In the genomic region with DNA sequence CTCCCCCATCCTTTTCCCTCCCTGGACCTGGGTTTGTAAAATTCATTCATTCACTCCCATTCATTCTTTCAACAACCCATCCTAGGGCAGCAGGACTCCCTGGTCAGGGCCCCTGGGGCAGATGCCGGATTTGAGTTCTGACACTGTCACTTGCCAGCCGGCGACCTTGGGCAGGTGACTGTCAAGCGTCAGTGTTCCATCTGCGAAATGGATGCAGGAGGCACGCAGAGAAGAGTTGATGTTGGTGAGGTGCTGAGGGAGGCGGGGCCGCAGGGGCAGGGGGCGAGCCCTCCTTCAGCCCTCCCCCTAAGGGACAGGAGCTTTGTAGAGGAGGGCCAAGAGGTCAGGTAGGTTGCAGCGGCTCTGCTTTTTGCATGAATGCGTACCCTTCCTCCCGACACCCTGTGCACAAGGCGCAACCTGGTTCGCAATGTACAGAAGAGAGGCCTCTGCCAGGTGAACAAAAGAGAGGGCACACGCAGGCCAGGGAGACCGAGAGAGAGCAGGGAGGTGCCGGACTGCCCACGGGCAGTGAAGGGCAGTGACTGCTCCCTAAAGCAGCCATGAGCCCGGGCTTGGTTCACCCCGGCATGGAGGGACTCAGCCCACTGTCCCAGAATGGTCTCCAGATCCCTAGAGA, we compare ENCODE assay signal across 9 cellular contexts.
A peak's percentile ranks its signal among the peaks of the same experiment; 100 is the strongest.
DNase-seq lines count a peak whose midpoint lies in the region; ATAC-seq, FAIRE-seq and TF ChIP-seq lines count a peak whose summit lies in the region.
"Had no signal": no experiment of that assay in that cellular context is flagged by ENCODE, and none has a peak within 500 bp of the region (broad histone marks: within the 10 kb centered on the region; RNA-seq: fewer than 3 reads in every experiment).

No MANE protein-coding gene starts in this region.

- TF ChIP-seq RAD21 in H1 (IDR thresholded peaks at IDR 0.05 in 1 of 2, conservative IDR thresholded peaks at IDR 0.05 in 1 of 2; ENCODE audit: low read depth in 2 of 2, low read length in 2 of 2) = no peak

- H3K4me3 ChIP-seq in H1 (ENCODE audit: extremely low read depth in 1 of 4, insufficient read depth in 2 of 4, low read depth in 3 of 4, low read length in 4 of 4) (peak overlapping the region in 1 of 4 experiments; percentile 55; a peak in 4 of 8 replicates), neural progenitor cell (no peak overlapping the region), mesenchymal stem cell (ENCODE audit: insufficient read depth in 1 of 2, low read depth in 1 of 2, low read length in 2 of 2) (peak overlapping the region in 1 of 2 experiments; percentile 7)

- H4K91ac ChIP-seq in H1 (replicated peaks; ENCODE audit: insufficient read length, low read length) (no peak overlapping the region), mesenchymal stem cell (ENCODE audit: low read length) (no peak overlapping the region)

- H3K27me3 ChIP-seq in H1 (replicated peaks in 1 of 4; ENCODE audit: control insufficient read depth in 3 of 4, extremely low read depth in 1 of 4, insufficient read depth in 3 of 4, low read length in 3 of 4) (peaks cover 0 to 9% (median 5%) of the 10 kb centered on the region in 4 experiments; a peak in 3 of 7 replicates), neural progenitor cell (peaks cover 18% of the 10 kb centered on the region), mesenchymal stem cell (ENCODE audit: control insufficient read depth in 1 of 2, insufficient read depth in 1 of 2, low read length in 2 of 2) (peaks cover 22 to 30% of the 10 kb centered on the region in 2 experiments)

- FAIRE-seq in H1 (lab: Jason Lieb, UNC) (no peak), GM19239 (lab: Jason Lieb, UNC) (no peak)

- H3K4ac ChIP-seq in H1 (replicated peaks; ENCODE audit: insufficient read length, low read depth, low read length) = no peak overlapping the region
- H3K4ac ChIP-seq in mesenchymal stem cell (ENCODE audit: low read depth in 1 of 2, low read length in 2 of 2) = no peak overlapping the region

- no peaks in the 10 kb centered on the region for H3K36me3 ChIP-seq in H1 (ENCODE audit: control insufficient read depth in 2 of 4, insufficient read depth in 4 of 4, low read length in 3 of 4)
- no peaks in the 10 kb centered on the region for H3K36me3 ChIP-seq in neural progenitor cell
- no peaks in the 10 kb centered on the region for H3K36me3 ChIP-seq in mesenchymal stem cell (ENCODE audit: control insufficient read depth in 1 of 2, insufficient read depth in 2 of 2, low read depth in 1 of 2, low read length in 2 of 2)

- H3K56ac ChIP-seq in H1 (replicated peaks; ENCODE audit: insufficient read length, low read depth, low read length) = no peak overlapping the region

- H2AFZ ChIP-seq in H1 (ENCODE audit: low read length) = 0 out of 2 replicates have a peak overlapping the region, but pooled peaks have one; percentile 28
- peak overlapping the region; percentile 67 for H2AFZ ChIP-seq in neural progenitor cell (replicated peaks)
- H2AFZ ChIP-seq in mesenchymal stem cell (ENCODE audit: low read depth, low read length) = no peak overlapping the region

- H3K18ac ChIP-seq in H1 (ENCODE audit: extremely low read depth, low read length) = no peak overlapping the region; the same call in 1 of the 2 replicates
- no peak overlapping the region for H3K18ac ChIP-seq in mesenchymal stem cell (ENCODE audit: low read depth in 1 of 2, low read length in 2 of 2)

- H3K9ac ChIP-seq in H1 (replicated peaks in 1 of 4; ENCODE audit: extremely low read depth in 1 of 4, low read depth in 3 of 4, low read length in 3 of 4) (no peak overlapping the region), neural progenitor cell (no peak overlapping the region), mesenchymal stem cell (ENCODE audit: low read length) (no peak overlapping the region)

- H3F3A ChIP-seq in neural progenitor cell (ENCODE audit: low read depth) = peaks cover 6% of the 10 kb centered on the region

- peaks cover 2% of the 10 kb centered on the region; the same call in 1 of the 2 replicates for H3K23me2 ChIP-seq in H1 (ENCODE audit: low read depth, low read length)

- peak overlapping the region; percentile 72 for H3K27ac Mint-ChIP-seq in neural progenitor cell

- H2BK12ac ChIP-seq in H1 (ENCODE audit: low read depth, low read length) = no peak overlapping the region; the same call in 1 of the 2 replicates
- no peak overlapping the region for H2BK12ac ChIP-seq in mesenchymal stem cell (ENCODE audit: low read length in 2 of 2)

- H3K27me3 Mint-ChIP-seq in neural progenitor cell (ENCODE audit: insufficient read depth, low read depth) = peaks cover 7% of the 10 kb centered on the region

- H3K4me2 ChIP-seq in H1 (ENCODE audit: insufficient read depth in 1 of 2, low read depth in 2 of 2, low read length in 2 of 2) = peak overlapping the region; percentile 30 to 66; a peak in 3 of 4 replicates
- H3K4me2 ChIP-seq in neural progenitor cell = peak overlapping the region; percentile 36
- no peak overlapping the region for H3K4me2 ChIP-seq in mesenchymal stem cell (ENCODE audit: low read length, poor library complexity, severe bottlenecking)

- no peak for ATAC-seq in HG02588 (IDR thresholded peaks at IDR 0.05; ENCODE audit: unreplicated experiment)

- no peak overlapping the region for H4K5ac ChIP-seq in H1 (ENCODE audit: insufficient read length, low read depth, low read length)

- WGBS in H1 (ENCODE audit: extremely low coverage in 1 of 2, insufficient coverage in 1 of 2, insufficient read length in 1 of 2, insufficient replicate concordance in 2 of 2, low coverage in 1 of 2, low lambda C conversion rate in 2 of 2, missing lambda C conversion rate in 1 of 2), 2 experiments = 43% methylated on average over 20 of the region's 20 CpGs; no CpG with 5 or more reads in 1 of the 2 experiments
- WGBS in mesenchymal stem cell = 46% methylated on average over 20 of the region's 20 CpGs

- H3K23ac ChIP-seq in H1 (ENCODE audit: insufficient read length) = no peak overlapping the region
- H3K23ac ChIP-seq in mesenchymal stem cell (ENCODE audit: low read length in 2 of 2) = no peak overlapping the region

- CTCF ChIA-PET in GM10248 (lab: Yijun Ruan, JAX) (interaction anchor here (0.7 kb wide), 1 partner anchor 10 kb away, joined by 6 read pairs; no protein-coding TSS in a partner anchor), H1 (lab: Charles Lee; ENCODE audit: partially characterized antibody) (interaction anchor here (0.6 to 6.9 kb wide), 38 partner anchors 9 to 387 kb away, joined by 3 to 105 read pairs (median 4); no protein-coding TSS in a partner anchor)

- POLR2A ChIA-PET in GM10248 (lab: Yijun Ruan, JAX) (no interaction called here), H1 (lab: Charles Lee; ENCODE audit: partially characterized antibody) (interaction anchor here (1.2 kb wide), 1 partner anchor 29 kb away, joined by 3 read pairs; no protein-coding TSS in a partner anchor)

- no peak overlapping the region for H4K8ac ChIP-seq in H1 (ENCODE audit: extremely low read depth, insufficient read depth, low read length)
- H4K8ac ChIP-seq in mesenchymal stem cell (ENCODE audit: low read length) = no peak overlapping the region

- DNase-seq in GM10248 (ENCODE audit: extremely low spot score) (peak; percentile 13), NCI-H526 (lab: John Stamatoyannopoulos, UW) (peak; percentile 24 to 60), H1 (ENCODE audit: low read depth in 1 of 2, low spot score in 2 of 2) (peak in 1 of 2 experiments; percentile 73), neural progenitor cell (ENCODE audit: low spot score) (no peak), hypothalamus (lab: John Stamatoyannopoulos, UW) (no peak), GM19239 (ENCODE audit: insufficient read length, low spot score) (no peak), mesenchymal stem cell (no peak)

- H3K4me1 ChIP-seq in H1 (replicated peaks in 1 of 4; ENCODE audit: control insufficient read depth in 3 of 4, insufficient read depth in 4 of 4, low read length in 3 of 4) = peaks cover 4 to 15% (median 11%) of the 10 kb centered on the region in 4 experiments; a peak in 6 of 7 replicates
- peaks cover 13% of the 10 kb centered on the region for H3K4me1 ChIP-seq in neural progenitor cell
- H3K4me1 ChIP-seq in mesenchymal stem cell (ENCODE audit: control insufficient read depth, insufficient read depth, low read depth, low read length) = peaks cover 10% of the 10 kb centered on the region

- no peaks in the 10 kb centered on the region for H3K36me3 Mint-ChIP-seq in neural progenitor cell
- H3K36me3 Mint-ChIP-seq: CD4-positive, CD25-positive, alpha-beta regulatory T cell had no signal

- H3K4me3 Mint-ChIP-seq in neural progenitor cell = no peak overlapping the region

- no peak overlapping the region for H3K27ac ChIP-seq in H1 (ENCODE audit: low read depth, low read length)
- H3K27ac ChIP-seq in neural progenitor cell = no peak overlapping the region
- H3K27ac ChIP-seq in mesenchymal stem cell (ENCODE audit: low read length, poor library complexity, severe bottlenecking) = no peak overlapping the region

- H2AK5ac ChIP-seq in H1 (ENCODE audit: low read depth, low read length) (no peak overlapping the region), mesenchymal stem cell (ENCODE audit: low read length, severe bottlenecking) (no peak overlapping the region)

- H3K79me2 ChIP-seq in H1 (ENCODE audit: control insufficient read depth in 1 of 2, insufficient read depth in 2 of 2, low read length in 2 of 2) (no peaks in the 10 kb centered on the region), neural progenitor cell (ENCODE audit: low read depth) (no peaks in the 10 kb centered on the region)

- H2BK15ac ChIP-seq in H1 (ENCODE audit: low read length) = no peak overlapping the region
- H2BK15ac ChIP-seq in mesenchymal stem cell (ENCODE audit: low read depth, poor library complexity, severe bottlenecking) = no peak overlapping the region

- peaks cover 13% of the 10 kb centered on the region for H3K9me3 Mint-ChIP-seq in neural progenitor cell
- H3K9me3 Mint-ChIP-seq: CD4-positive, CD25-positive, alpha-beta regulatory T cell had no signal

- H2BK20ac ChIP-seq in H1 (ENCODE audit: low read length) = no peak overlapping the region

- H4K20me1 ChIP-seq in H1 (replicated peaks in 1 of 2; ENCODE audit: control insufficient read depth in 1 of 2, insufficient read depth in 2 of 2, low read length in 2 of 2) (no peaks in the 10 kb centered on the region), neural progenitor cell (ENCODE audit: low read depth) (no peaks in the 10 kb centered on the region)

- no peak for TF ChIP-seq POLR2A in H1 (IDR thresholded peaks at IDR 0.05; ENCODE audit: control extremely low read depth in 1 of 2, low read depth in 2 of 2, low read length in 2 of 2)

- H3K14ac ChIP-seq in H1 (ENCODE audit: insufficient read length) (no peak overlapping the region), mesenchymal stem cell (ENCODE audit: low read length in 2 of 2) (no peak overlapping the region)

- H3K4me1 Mint-ChIP-seq in neural progenitor cell = peaks cover 7% of the 10 kb centered on the region

- TF ChIP-seq CTCF in GM10248 (IDR thresholded peaks at IDR 0.05; ENCODE audit: control extremely low read depth, extremely low read depth, low read depth, missing control alignments) (no peak), H1 (IDR thresholded peaks at IDR 0.05; ENCODE audit: control extremely low read depth in 1 of 3, insufficient read depth in 1 of 3, low read depth in 1 of 3, low read length in 3 of 3) (no peak), neural progenitor cell (IDR thresholded peaks at IDR 0.05) (no peak)

- H2BK5ac ChIP-seq in H1 (ENCODE audit: low read depth, low read length) (no peak overlapping the region), mesenchymal stem cell (ENCODE audit: low read depth, low read length, poor library complexity, severe bottlenecking) (no peak overlapping the region)

- H3K79me1 ChIP-seq in H1 (ENCODE audit: low read depth, low read length) = no peaks in the 10 kb centered on the region
- H3K79me1 ChIP-seq in mesenchymal stem cell (replicated peaks; ENCODE audit: low read length, poor library complexity, severe bottlenecking) = no peaks in the 10 kb centered on the region

- H3K9me3 ChIP-seq in H1 (ENCODE audit: insufficient read depth in 2 of 2, low read depth in 1 of 2, low read length in 1 of 2) (no peaks in the 10 kb centered on the region; a peak in 1 of 4 replicates), neural progenitor cell (ENCODE audit: low read depth) (no peaks in the 10 kb centered on the region), mesenchymal stem cell (ENCODE audit: control insufficient read depth, low read length) (peaks cover 3% of the 10 kb centered on the region)

- H2BK120ac ChIP-seq in H1 (replicated peaks; ENCODE audit: low read depth, low read length) = no peak overlapping the region
- H2BK120ac ChIP-seq in mesenchymal stem cell (ENCODE audit: low read depth, low read length) = no peak overlapping the region

- TF ChIP-seq EP300 in H1 (IDR thresholded peaks at IDR 0.05; ENCODE audit: borderline replicate concordance in 1 of 2, low read depth in 2 of 2, low read length in 2 of 2) = no peak

Comparison
In these comparisons a context has a peak if more than half of its experiments do, and no peak if none do; other contexts are left out.
1. DNase-seq: peak in GM10248 (single experiment) and NCI-H526 (2 of 2); none in neural progenitor cell (single experiment), hypothalamus (0 of 51), GM19239 (single experiment) and mesenchymal stem cell (single experiment).